Comparison of ENCODE assay signal across 2 cellular contexts in genomic region chr2:82333697-82334096, GRCh38.
TF ChIP-seq lines count a peak whose summit lies in the region.

No MANE protein-coding gene starts in this region.

TF ChIP-seq in HepG2, 621 proteins besides CTCF, POLR2A, EP300 and RAD21 (continued from another document):
- no peak for TF ChIP-seq ATF7 (IDR thresholded peaks at IDR 0.05)
- TF ChIP-seq ATF7 (CRISPR knock-in tag; IDR thresholded peaks at IDR 0.05) = no peak
- no peak for TF ChIP-seq STAG1 (CRISPR knock-in tag; IDR thresholded peaks at IDR 0.05)
- no peak for TF ChIP-seq HOXA5 (CRISPR knock-in tag; IDR thresholded peaks at IDR 0.05)
- TF ChIP-seq MAF1 (CRISPR knock-in tag; IDR thresholded peaks at IDR 0.05; ENCODE audit: borderline replicate concordance) = no peak
- no peak for TF ChIP-seq FUBP1 (CRISPR knock-in tag; IDR thresholded peaks at IDR 0.05; ENCODE audit: borderline replicate concordance)
- no peak for TF ChIP-seq POLR2AphosphoS2 (IDR thresholded peaks at IDR 0.05; ENCODE audit: low read depth, low read length)

TF ChIP-seq in WTC11, 78 proteins besides CTCF, POLR2A, EP300 and RAD21 (continued from another document):
- TF ChIP-seq PRDM15 (CRISPR knock-in tag; IDR thresholded peaks at IDR 0.05) = no peak
- no peak for TF ChIP-seq NFE2L1 (CRISPR knock-in tag; IDR thresholded peaks at IDR 0.05)
- no peak for TF ChIP-seq ZBTB43 (CRISPR knock-in tag; IDR thresholded peaks at IDR 0.05)
- no peak for TF ChIP-seq FOXJ3 (CRISPR knock-in tag; IDR thresholded peaks at IDR 0.05; ENCODE audit: borderline replicate concordance)
- no peak for TF ChIP-seq CDX4 (CRISPR knock-in tag; IDR thresholded peaks at IDR 0.05; ENCODE audit: borderline replicate concordance)
- TF ChIP-seq ZNF281 (CRISPR knock-in tag; IDR thresholded peaks at IDR 0.05) = no peak
- no peak for TF ChIP-seq CBFB (CRISPR knock-in tag; IDR thresholded peaks at IDR 0.05; ENCODE audit: low read depth)
